9 cellular contexts compared by ENCODE assay signal in genomic region chrX:79259073-79259689, GRCh38.
DNase-seq lines count a peak whose midpoint lies in the region; ATAC-seq and TF ChIP-seq lines count a peak whose summit lies in the region.
"Had no signal": no experiment of that assay in that cellular context is flagged by ENCODE, and none has a peak within 500 bp of the region (broad histone marks: within the 10 kb centered on the region; RNA-seq: fewer than 3 reads in every experiment).

No MANE protein-coding gene starts in this region.

- ATAC-seq in GM19372 (IDR thresholded peaks at IDR 0.05; ENCODE audit: low read depth, unreplicated experiment) = peak; percentile 79
- ATAC-seq in HG03439 (IDR thresholded peaks at IDR 0.05; ENCODE audit: unreplicated experiment) = peak; percentile 90

- H3K4me1 ChIP-seq in BE2C (no peaks in the 10 kb centered on the region), spleen (peaks cover 0 to 59% (median 14%) of the 10 kb centered on the region in 6 donors)

- peak overlapping the region in 7 of 8 donors; percentile 32 to 77 (median 69) for H3K27ac ChIP-seq in spleen
- H3K27ac ChIP-seq: neutrophil had no signal

- TF ChIP-seq CTCF in BE2C (IDR thresholded peaks at IDR 0.05; ENCODE audit: low read depth, low read length) (no peak), spleen (IDR thresholded peaks at IDR 0.05 in 8 of 11, conservative IDR thresholded peaks at IDR 0.05 in 3 of 11) (no peak)

- no peaks in the 10 kb centered on the region for H3K27me3 ChIP-seq in BE2C
- H3K27me3 ChIP-seq in spleen (replicated peaks in 1 of 7) = no peaks in the 10 kb centered on the region
- H3K27me3 ChIP-seq: neutrophil had no signal

- intact Hi-C loops in spleen (cut with DNase I; ENCODE audit: low total_unique reads) = no loop called here

- POLR2A ChIA-PET in activated CD4-positive, alpha-beta memory T cell treated with anti-CD3 and anti-CD28 coated beads, Interleukin-2, amount 10 ng/mL, durations not matched to agents 7 days and 5 days (lab: Charles Lee) = interaction anchor here (0.6 to 1.7 kb wide), 15 partner anchors 11 to 314 kb away, joined by 3 to 5 read pairs (median 3); partner anchors contain the start of gene P2RY10

- peak; percentile 30 for DNase-seq in BE2C
- DNase-seq in activated CD4-positive, alpha-beta memory T cell treated with anti-CD3 and anti-CD28 coated beads, Interleukin-2, amount 10 ng/mL, durations not matched to agents 7 days and 5 days = peak; percentile 62
- no peak for DNase-seq in spleen
- no peak for DNase-seq in GOT3 (lab: John Stamatoyannopoulos, UW)
- DNase-seq in NCI-H748 treated with DMSO at 0.1 percent for 48 hours (lab: John Stamatoyannopoulos, UW) = no peak
- DNase-seq in NCI-H774 (lab: John Stamatoyannopoulos, UW) = no peak

- peak overlapping the region; percentile 34; the same call in 1 of the 2 replicates for H3K4me3 ChIP-seq in BE2C (ENCODE audit: low read depth, low read length)
- H3K4me3 ChIP-seq in spleen = peak overlapping the region in 1 of 8 donors; percentile 49

- 8 to 37% (median 11%) methylated on average over 2 of the region's 2 CpGs for WGBS in spleen, 5 donors

- H3K9me3 ChIP-seq in BE2C (no peaks in the 10 kb centered on the region), spleen (peaks cover 0 to 10% (median 0%) of the 10 kb centered on the region in 8 donors)
- H3K9me3 ChIP-seq: neutrophil had no signal

- peak overlapping the region; percentile 43 for H3K4me3 Mint-ChIP-seq in activated CD4-positive, alpha-beta memory T cell treated with anti-CD3 and anti-CD28 coated beads, Interleukin-2, amount 10 ng/mL, durations not matched to agents 7 days and 5 days

- CTCF ChIA-PET in activated CD4-positive, alpha-beta memory T cell treated with anti-CD3 and anti-CD28 coated beads, Interleukin-2, amount 10 ng/mL, durations not matched to agents 7 days and 5 days (lab: Charles Lee) = interaction anchor here (1.3 to 1.5 kb wide), 2 partner anchors 9 to 154 kb away, joined by 5 to 6 read pairs; no protein-coding TSS in a partner anchor

- peak overlapping the region; percentile 90 for H3K27ac Mint-ChIP-seq in activated CD4-positive, alpha-beta memory T cell treated with anti-CD3 and anti-CD28 coated beads, Interleukin-2, amount 10 ng/mL, durations not matched to agents 7 days and 5 days

- no peak for TF ChIP-seq POLR2A in spleen (IDR thresholded peaks at IDR 0.05)

- H3K4me1 Mint-ChIP-seq in activated CD4-positive, alpha-beta memory T cell treated with anti-CD3 and anti-CD28 coated beads, Interleukin-2, amount 10 ng/mL, durations not matched to agents 7 days and 5 days = peaks cover 74% of the 10 kb centered on the region

- peaks cover 21% of the 10 kb centered on the region for H3K36me3 Mint-ChIP-seq in activated CD4-positive, alpha-beta memory T cell treated with anti-CD3 and anti-CD28 coated beads, Interleukin-2, amount 10 ng/mL, durations not matched to agents 7 days and 5 days (ENCODE audit: low read depth)

- peaks cover 11% of the 10 kb centered on the region for H3K9me3 Mint-ChIP-seq in activated CD4-positive, alpha-beta memory T cell treated with anti-CD3 and anti-CD28 coated beads, Interleukin-2, amount 10 ng/mL, durations not matched to agents 7 days and 5 days

- no peaks in the 10 kb centered on the region for H3K27me3 Mint-ChIP-seq in activated CD4-positive, alpha-beta memory T cell treated with anti-CD3 and anti-CD28 coated beads, Interleukin-2, amount 10 ng/mL, durations not matched to agents 7 days and 5 days

- H3K36me3 ChIP-seq in BE2C (no peaks in the 10 kb centered on the region), spleen (no peaks in the 10 kb centered on the region)
- H3K36me3 ChIP-seq: neutrophil had no signal

Comparison
In these comparisons a context has a peak if more than half of its experiments do, and no peak if none do; other contexts are left out.
1. DNase-seq: peak in BE2C (single experiment) and activated CD4-positive, alpha-beta memory T cell treated with anti-CD3 and anti-CD28 coated beads, Interleukin-2, amount 10 ng/mL, durations not matched to agents 7 days and 5 days (single experiment); none in spleen (single experiment), GOT3 (single experiment), NCI-H748 treated with DMSO at 0.1 percent for 48 hours (single experiment) and NCI-H774 (single experiment).